11 cellular contexts compared by ENCODE assay signal in the genomic region with DNA sequence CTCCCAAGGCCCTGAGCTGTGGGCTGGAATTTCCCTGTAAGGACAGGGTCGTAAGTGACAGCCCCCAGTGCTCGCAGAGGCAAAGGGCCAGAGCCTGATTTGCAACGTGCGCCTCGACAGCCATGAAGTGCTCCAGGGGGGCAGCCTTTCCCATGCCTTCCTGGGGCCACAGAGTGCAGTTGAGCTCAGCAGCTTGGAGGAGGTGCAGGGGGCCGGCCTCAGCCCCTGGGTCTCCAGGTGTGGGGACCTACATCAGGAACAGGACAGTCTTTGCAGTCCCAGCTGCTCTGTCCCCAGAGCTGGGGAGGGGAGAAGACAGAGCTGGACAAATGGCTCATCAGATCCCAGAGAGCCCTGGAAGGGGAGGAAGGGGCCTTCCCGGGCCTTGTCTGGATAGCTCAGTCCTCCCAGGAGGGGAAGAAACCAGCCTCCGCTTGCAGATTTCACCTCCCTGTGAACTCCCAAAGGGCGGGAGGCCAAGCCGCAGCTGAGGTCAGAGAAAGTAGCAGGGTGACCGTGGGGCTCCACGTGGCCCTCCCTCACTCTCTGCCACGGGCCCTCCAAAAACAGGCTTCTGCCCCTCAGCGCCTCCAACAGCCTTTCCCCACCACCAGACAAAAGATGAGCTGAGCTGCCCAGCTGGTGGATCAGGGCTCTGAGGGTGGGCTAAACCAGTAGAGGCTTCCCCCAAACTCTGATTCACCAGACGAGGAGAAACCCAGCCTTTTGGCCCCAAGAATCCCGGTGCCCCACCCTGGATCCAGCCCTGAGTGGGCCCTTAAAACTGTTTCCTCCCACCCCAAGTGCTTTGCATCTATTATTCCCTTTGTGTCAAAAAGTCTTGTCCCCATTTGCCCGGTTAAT.
DNase-seq lines count a peak whose midpoint lies in the region; ATAC-seq and TF ChIP-seq lines count a peak whose summit lies in the region.
"Had no signal": no experiment of that assay in that cellular context is flagged by ENCODE, and none has a peak within 500 bp of the region (broad histone marks: within the 10 kb centered on the region; RNA-seq: fewer than 3 reads in every experiment).

No MANE protein-coding gene starts in this region.

- in situ Hi-C loops in astrocyte of the cerebellum (cut with HindIII; ENCODE audit: low sequenced_read_pairs) = no loop called here

- no peak for TF ChIP-seq CTCF in astrocyte of the cerebellum (IDR thresholded peaks at IDR 0.05; ENCODE audit: low read depth, low read length, missing control alignments)
- no peak for TF ChIP-seq CTCF in right atrium auricular region (IDR thresholded peaks at IDR 0.05)
- TF ChIP-seq CTCF in psoas muscle (IDR thresholded peaks at IDR 0.05) = no peak

- WGBS in psoas muscle, 3 donors = 63 to 71% (median 66%) methylated on average over 17 of the region's 17 CpGs

- H3K9me3 ChIP-seq in right atrium auricular region (no peaks in the 10 kb centered on the region), psoas muscle (no peaks in the 10 kb centered on the region)

- H3K4me1 Mint-ChIP-seq in activated T-helper 1 cell treated with anti-CD3 and anti-CD28 coated beads, Interleukin-12 subunit alpha, Interleukin-12 subunit beta, Interleukin-2, Interleukin-4 antibody, amounts not matched to agents 30 ng/mL and 10 ng/mL and 1 ng/mL, durations not matched to agents 14 hours and 24 hours and 36 hours (ENCODE audit: low read depth) = no peaks in the 10 kb centered on the region

- DNase-seq in EH (ENCODE audit: low read depth) = peak; percentile 22
- peak; percentile 64 for DNase-seq in astrocyte of the cerebellum (ENCODE audit: low read depth)
- DNase-seq in right atrium auricular region (ENCODE audit: low spot score) = no peak
- DNase-seq in psoas muscle = peak; percentile 71 to 81
- no peak for DNase-seq in stimulated activated CD8-positive, alpha-beta memory T cell treated with anti-CD3 and anti-CD28 coated beads, Interleukin-4, amount 100 ng/mL, for 48 hours
- no peak for DNase-seq in HPDE6-E6E7 (ENCODE audit: extremely low spot score)
- DNase-seq in activated T-helper 1 cell treated with anti-CD3 and anti-CD28 coated beads, Interleukin-12 subunit alpha, Interleukin-12 subunit beta, Interleukin-2, Interleukin-4 antibody, amounts not matched to agents 30 ng/mL and 10 ng/mL and 1 ng/mL, durations not matched to agents 14 hours and 24 hours and 36 hours (ENCODE audit: low spot score) = no peak
- no peak for DNase-seq in NCI-H2227 treated with DMSO at 0.1 percent for 48 hours (lab: John Stamatoyannopoulos, UW)
- DNase-seq: activated naive CD4-positive, alpha-beta T cell; NCI-H526 had no signal

- peaks cover 8% of the 10 kb centered on the region for H3K27me3 Mint-ChIP-seq in activated T-helper 1 cell treated with anti-CD3 and anti-CD28 coated beads, Interleukin-12 subunit alpha, Interleukin-12 subunit beta, Interleukin-2, Interleukin-4 antibody, amounts not matched to agents 30 ng/mL and 10 ng/mL and 1 ng/mL, durations not matched to agents 14 hours and 24 hours and 36 hours (ENCODE audit: insufficient read depth)

- H3K4me3 ChIP-seq in astrocyte of the cerebellum (ENCODE audit: low read depth, low read length) (no peak overlapping the region), right atrium auricular region (no peak overlapping the region), psoas muscle (no peak overlapping the region)

- peaks cover 8% of the 10 kb centered on the region for H3K36me3 Mint-ChIP-seq in activated T-helper 1 cell treated with anti-CD3 and anti-CD28 coated beads, Interleukin-12 subunit alpha, Interleukin-12 subunit beta, Interleukin-2, Interleukin-4 antibody, amounts not matched to agents 30 ng/mL and 10 ng/mL and 1 ng/mL, durations not matched to agents 14 hours and 24 hours and 36 hours (ENCODE audit: low read depth)

- peaks cover 11% of the 10 kb centered on the region for H3K9me3 Mint-ChIP-seq in activated T-helper 1 cell treated with anti-CD3 and anti-CD28 coated beads, Interleukin-12 subunit alpha, Interleukin-12 subunit beta, Interleukin-2, Interleukin-4 antibody, amounts not matched to agents 30 ng/mL and 10 ng/mL and 1 ng/mL, durations not matched to agents 14 hours and 24 hours and 36 hours

- no peaks in the 10 kb centered on the region for H3K36me3 ChIP-seq in right atrium auricular region
- no peaks in the 10 kb centered on the region for H3K36me3 ChIP-seq in psoas muscle (ENCODE audit: insufficient read depth in 1 of 2, low read depth in 1 of 2)

- H3K4me1 ChIP-seq in right atrium auricular region = peaks cover 0 to 34% of the 10 kb centered on the region in 2 donors
- H3K4me1 ChIP-seq in psoas muscle = peaks cover 21% of the 10 kb centered on the region

- ATAC-seq in psoas muscle = no peak

- intact Hi-C loops in psoas muscle (cut with DNase I) = loop anchor here (5.0 kb wide), 2 partner anchors 76 to 81 kb away; partner anchors contain the start of gene DHRS3 (in 1 of the 2)
- intact Hi-C loops in activated T-helper 1 cell treated with anti-CD3 and anti-CD28 coated beads, Interleukin-12 subunit alpha, Interleukin-12 subunit beta, Interleukin-2, Interleukin-4 antibody, amounts not matched to agents 30 ng/mL and 10 ng/mL and 1 ng/mL, durations not matched to agents 14 hours and 24 hours and 36 hours (cut with micrococcal nuclease) = no loop called here

- H3K27ac ChIP-seq in right atrium auricular region (peak overlapping the region; percentile 49 to 68), psoas muscle (peak overlapping the region; percentile 85)

- no peaks in the 10 kb centered on the region for H3K27me3 ChIP-seq in right atrium auricular region
- no peaks in the 10 kb centered on the region for H3K27me3 ChIP-seq in psoas muscle (ENCODE audit: insufficient read depth in 3 of 3, low read length in 2 of 3)

- H3K27ac Mint-ChIP-seq in activated T-helper 1 cell treated with anti-CD3 and anti-CD28 coated beads, Interleukin-12 subunit alpha, Interleukin-12 subunit beta, Interleukin-2, Interleukin-4 antibody, amounts not matched to agents 30 ng/mL and 10 ng/mL and 1 ng/mL, durations not matched to agents 14 hours and 24 hours and 36 hours = no peak overlapping the region

- no peak overlapping the region for H3K4me3 Mint-ChIP-seq in activated T-helper 1 cell treated with anti-CD3 and anti-CD28 coated beads, Interleukin-12 subunit alpha, Interleukin-12 subunit beta, Interleukin-2, Interleukin-4 antibody, amounts not matched to agents 30 ng/mL and 10 ng/mL and 1 ng/mL, durations not matched to agents 14 hours and 24 hours and 36 hours
- H3K4me3 Mint-ChIP-seq: stimulated activated naive CD8-positive, alpha-beta T cell treated with anti-CD3 and anti-CD28 coated beads, Interleukin-15, Interleukin-2, amounts not matched to agents 100 ng/mL and 50 ng/mL, for 24 hours had no signal

Comparison
In these comparisons a context has a peak if more than half of its experiments do, and no peak if none do; other contexts are left out.
1. DNase-seq: peak in EH (single experiment), astrocyte of the cerebellum (single experiment) and psoas muscle (2 of 2); none in right atrium auricular region (single experiment), stimulated activated CD8-positive, alpha-beta memory T cell treated with anti-CD3 and anti-CD28 coated beads, Interleukin-4, amount 100 ng/mL, for 48 hours (single experiment), HPDE6-E6E7 (single experiment), activated T-helper 1 cell treated with anti-CD3 and anti-CD28 coated beads, Interleukin-12 subunit alpha, Interleukin-12 subunit beta, Interleukin-2, Interleukin-4 antibody, amounts not matched to agents 30 ng/mL and 10 ng/mL and 1 ng/mL, durations not matched to agents 14 hours and 24 hours and 36 hours (single experiment) and NCI-H2227 treated with DMSO at 0.1 percent for 48 hours (single experiment).